ENCODE assay signal across 8 cellular contexts in genomic region chr2:184598313-184599053, GRCh38. TPM values are rescaled to one million over a fixed set of nuclear protein-coding genes. Genes with fewer than 3 reads are reported as not detected.
DNase-seq lines count a peak whose midpoint lies in the region; ATAC-seq, FAIRE-seq and TF ChIP-seq lines count a peak whose summit lies in the region.

Gene ZNF804A (plus strand): TSS chr2:184598529. CDS start chr2:184598960, 431 bp downstream.

- no peak for TF ChIP-seq RAD21 in IMR-90 (IDR thresholded peaks at IDR 0.05; ENCODE audit: low read length)

- in situ Hi-C loops in IMR-90 (cut with MboI; ENCODE audit: low sequenced_read_pairs): no loop called here

- peak within 1 kb of the TSS; percentile 80 for H4K5ac ChIP-seq in IMR-90 (ENCODE audit: low read depth, low read length)

- no peak for TF ChIP-seq CTCF in IMR-90 (conservative IDR thresholded peaks at IDR 0.05; ENCODE audit: low read depth, low read length)
- no peak for TF ChIP-seq CTCF in kidney epithelial cell (IDR thresholded peaks at IDR 0.05; ENCODE audit: insufficient read depth, low read length, poor library complexity, severe bottlenecking)

- peak within 1 kb of the TSS; percentile 51; the same call in 1 of the 3 replicates for H2BK15ac ChIP-seq in IMR-90 (ENCODE audit: low read depth, low read length)

- H3K27ac ChIP-seq in IMR-90 (ENCODE audit: insufficient read depth, low read length) (peak within 1 kb of the TSS; percentile 96), small intestine (ENCODE audit: low read depth in 1 of 2, low read length in 1 of 2) (peak within 1 kb of the TSS in 1 of 2 donors; percentile 73)

- H3K4me2 ChIP-seq in IMR-90 (ENCODE audit: low read depth, low read length): peak within 1 kb of the TSS; percentile 94

- BruUV-seq in IMR-90 (replicated peaks; lab: Mats Ljungman, UMichigan): no TSS peak

- peak; percentile 69 for TF ChIP-seq POLR2A in IMR-90 (IDR thresholded peaks at IDR 0.05; ENCODE audit: low read depth, low read length)

- H3K18ac ChIP-seq in IMR-90 (ENCODE audit: low read depth, low read length): peak within 1 kb of the TSS; percentile 98

- CTCF ChIA-PET in IMR-90 (lab: Yijun Ruan, JAX): interaction anchor here (0.9 to 1.1 kb wide), 2 partner anchors 10 to 13 kb away, joined by 3 to 4 read pairs; no protein-coding TSS in a partner anchor

- H2AK9ac ChIP-seq in IMR-90 (replicated peaks; ENCODE audit: low read depth, low read length, poor library complexity): peak within 1 kb of the TSS; percentile 60

- peak within 1 kb of the TSS; percentile 94 for H4K91ac ChIP-seq in IMR-90 (ENCODE audit: insufficient read depth, low read depth, low read length)

- H3K4me1 ChIP-seq in IMR-90 (ENCODE audit: control insufficient read depth, insufficient read depth, low read length): no peaks in the 10 kb centered on the region; the same call in 1 of the 2 replicates
- no peaks in the 10 kb centered on the region for H3K4me1 ChIP-seq in small intestine (ENCODE audit: control insufficient read depth in 2 of 2, insufficient read depth in 1 of 2, low read depth in 1 of 2, low read length in 1 of 2)

- peak within 1 kb of the TSS; percentile 80 to 81 for H4K8ac ChIP-seq in IMR-90 (ENCODE audit: low read depth in 2 of 2, low read length in 2 of 2)

- H2BK5ac ChIP-seq in IMR-90 (ENCODE audit: low read depth, low read length, poor library complexity, severe bottlenecking): peak within 1 kb of the TSS; percentile 98

- peak within 1 kb of the TSS; percentile 94 for H2BK120ac ChIP-seq in IMR-90 (ENCODE audit: low read depth, low read length)

- H2AFZ ChIP-seq in IMR-90 (replicated peaks; ENCODE audit: low read length, poor library complexity): peak within 1 kb of the TSS; percentile 84

- H3K79me1 ChIP-seq in IMR-90 (ENCODE audit: low read depth in 1 of 2, low read length in 2 of 2): peaks cover 3 to 8% of the 10 kb centered on the region in 2 experiments; a peak in 2 of 4 replicates

- no peak for FAIRE-seq in small intestine (lab: Jason Lieb, UNC)

- H3K4me3 ChIP-seq in IMR-90 (ENCODE audit: insufficient read depth, low read depth, low read length) (peak within 1 kb of the TSS; percentile 82), kidney epithelial cell (ENCODE audit: low read depth, low read length) (peak within 1 kb of the TSS; percentile 51), small intestine (ENCODE audit: low read depth in 1 of 2, low read length in 2 of 2) (peak within 1 kb of the TSS; percentile 36 to 71)

- ATAC-seq in GM21825 (IDR thresholded peaks at IDR 0.05; ENCODE audit: unreplicated experiment) (peak; percentile 78), IMR-90 (ENCODE audit: low read depth) (peak; percentile 60)

- H3K56ac ChIP-seq in IMR-90 (ENCODE audit: extremely low read depth, insufficient read depth, low read length): peak within 1 kb of the TSS; percentile 89

- no peaks in the 10 kb centered on the region for H3K36me3 ChIP-seq in IMR-90 (ENCODE audit: control insufficient read depth, insufficient read depth, low read length)
- no peaks in the 10 kb centered on the region for H3K36me3 ChIP-seq in kidney epithelial cell (ENCODE audit: control insufficient read depth, insufficient read depth, low read length)
- H3K36me3 ChIP-seq in small intestine (ENCODE audit: control insufficient read depth in 2 of 2, insufficient read depth in 2 of 2, low read length in 2 of 2): no peaks in the 10 kb centered on the region

- peak within 1 kb of the TSS; percentile 90 for H3K23ac ChIP-seq in IMR-90 (ENCODE audit: low read depth, low read length)

- dilution Hi-C loops in IMR-90 (cut with HindIII; ENCODE audit: low sequenced_read_pairs, unreplicated experiment): no loop called here

- H2AK5ac ChIP-seq in IMR-90 (ENCODE audit: low read depth, low read length): peak within 1 kb of the TSS; percentile 31

- H2BK20ac ChIP-seq in IMR-90 (ENCODE audit: low read depth, low read length): peak within 1 kb of the TSS; percentile 81

- H3K9ac ChIP-seq in IMR-90 (ENCODE audit: low read depth, low read length): peak within 1 kb of the TSS; percentile 88

- no peaks in the 10 kb centered on the region for H3K9me1 ChIP-seq in IMR-90 (ENCODE audit: insufficient read depth, low read length)

- peak; percentile 21 for DNase-seq in activated CD4-positive, alpha-beta T cell treated with anti-CD3 and anti-CD28 coated beads for 48 hours
- no peak for DNase-seq in activated CD4-positive, alpha-beta T cell treated with anti-CD3 and anti-CD28 coated beads for 4 hours
- peak; percentile 52 for DNase-seq in IMR-90
- DNase-seq in SHP77 (lab: John Stamatoyannopoulos, UW): peak; percentile 58 to 82
- peak; percentile 79 for DNase-seq in cerebellum (ENCODE audit: low spot score)
- no peak for DNase-seq in kidney epithelial cell (ENCODE audit: low read depth)
- peak; percentile 38 for DNase-seq in small intestine

- POLR2A ChIA-PET in IMR-90 (lab: Charles Lee; ENCODE audit: unreplicated experiment): interaction anchor here (0.7 kb wide), 1 partner anchor 15 kb away, joined by 3 read pairs; no protein-coding TSS in a partner anchor

- H3K4ac ChIP-seq in IMR-90 (ENCODE audit: low read depth, low read length): peak within 1 kb of the TSS; percentile 93

- intact Hi-C loops in IMR-90 (cut with micrococcal nuclease): no loop called here

- H3K27me3 ChIP-seq in IMR-90 (ENCODE audit: control insufficient read depth, insufficient read depth, low read length) (no peaks in the 10 kb centered on the region), kidney epithelial cell (ENCODE audit: control insufficient read depth, insufficient read depth, low read length) (peaks cover 4% of the 10 kb centered on the region), small intestine (ENCODE audit: control insufficient read depth in 2 of 2, insufficient read depth in 2 of 2, low read length in 2 of 2) (no peaks in the 10 kb centered on the region)

- no peaks in the 10 kb centered on the region for H4K20me1 ChIP-seq in IMR-90 (ENCODE audit: insufficient read depth, low read length)

- 0% methylated on average over 21 of the region's 88 CpGs; no CpG with 5 or more reads in 1 of the 2 experiments for WGBS in IMR-90 (ENCODE audit: extremely low coverage in 2 of 2, insufficient read length in 1 of 2), 2 experiments
- WGBS in small intestine, 3 donors: 1 to 2% (median 1%) methylated on average over 76 to 88 of the region's 88 CpGs

- H3K14ac ChIP-seq in IMR-90 (replicated peaks; ENCODE audit: low read depth, low read length): peak within 1 kb of the TSS; percentile 84

- no peaks in the 10 kb centered on the region for H3K9me3 ChIP-seq in IMR-90 (ENCODE audit: control insufficient read depth, insufficient read depth, low read length)
- H3K9me3 ChIP-seq in small intestine (ENCODE audit: control insufficient read depth, low read depth): no peaks in the 10 kb centered on the region

TF ChIP-seq in IMR-90, 13 proteins besides CTCF, POLR2A, EP300 and RAD21:
- TF ChIP-seq BHLHE40 (IDR thresholded peaks at IDR 0.05; ENCODE audit: low read depth, low read length) (no peak), NFE2L2 (IDR thresholded peaks at IDR 0.05; ENCODE audit: low read depth, low read length) (no peak), CEBPB (IDR thresholded peaks at IDR 0.05; ENCODE audit: low read depth, low read length) (peak; percentile 90), ELK1 (IDR thresholded peaks at IDR 0.05; ENCODE audit: borderline replicate concordance, low read depth, low read length) (no peak), RFX5 (IDR thresholded peaks at IDR 0.05; ENCODE audit: low read depth, low read length) (no peak), MAZ (IDR thresholded peaks at IDR 0.05; ENCODE audit: borderline replicate concordance, low read depth, low read length) (0 out of 2 replicates have a peak, but pooled peaks have one; percentile 2), MXI1 (IDR thresholded peaks at IDR 0.05; ENCODE audit: borderline replicate concordance, low read depth, low read length) (peak; percentile 15; the same call in 1 of the 2 replicates), CHD1 (IDR thresholded peaks at IDR 0.05; ENCODE audit: low read depth, low read length) (0 out of 2 replicates have a peak, but pooled peaks have one; percentile 28), MAFK (IDR thresholded peaks at IDR 0.05; ENCODE audit: low read depth, low read length) (no peak), FOS (IDR thresholded peaks at IDR 0.05; ENCODE audit: low read depth, low read length) (no peak), RCOR1 (IDR thresholded peaks at IDR 0.05; ENCODE audit: insufficient replicate concordance, low read length) (no peak), SMC3 (IDR thresholded peaks at IDR 0.05; ENCODE audit: low read depth, low read length) (no peak)
- TF ChIP-seq, protein P1, sequence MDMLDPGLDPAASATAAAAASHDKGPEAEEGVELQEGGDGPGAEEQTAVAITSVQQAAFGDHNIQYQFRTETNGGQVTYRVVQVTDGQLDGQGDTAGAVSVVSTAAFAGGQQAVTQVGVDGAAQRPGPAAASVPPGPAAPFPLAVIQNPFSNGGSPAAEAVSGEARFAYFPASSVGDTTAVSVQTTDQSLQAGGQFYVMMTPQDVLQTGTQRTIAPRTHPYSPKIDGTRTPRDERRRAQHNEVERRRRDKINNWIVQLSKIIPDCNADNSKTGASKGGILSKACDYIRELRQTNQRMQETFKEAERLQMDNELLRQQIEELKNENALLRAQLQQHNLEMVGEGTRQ (IDR thresholded peaks at IDR 0.05; ENCODE audit: low read depth, low read length): no peak

RNA-seq across cellular contexts. Expression of gene ZNF804A, which starts in this region (rescaled TPM):
- total RNA-seq in IMR-90 (2012; rRNA removed): 2.2 and 3.3 TPM in 2 replicates
- 2.7 and 2.9 TPM in 2 replicates for polyA plus RNA-seq in IMR-90 (2012; rRNA removed)
- polyA plus RNA-seq in IMR-90 (2012; cell fraction: cytosol; rRNA removed): 0.61 and 0.75 TPM in 2 replicates
- polyA plus RNA-seq in IMR-90 (2012; cell fraction: nucleus; rRNA removed; ENCODE audit: low replicate concordance): 0.84 and 2.3 TPM in 2 replicates
- 14.8 TPM for total RNA-seq in cerebellum
- total RNA-seq in kidney epithelial cell: not detected in 2 replicates
- under 1 TPM; 0.22 to 0.57 (median 0.54) TPM for polyA plus RNA-seq in small intestine

Comparison
In these comparisons a context has a peak if more than half of its experiments do, and no peak if none do; other contexts are left out.
1. DNase-seq: peak in activated CD4-positive, alpha-beta T cell treated with anti-CD3 and anti-CD28 coated beads for 48 hours (single experiment), IMR-90 (single experiment), SHP77 (2 of 2) and cerebellum (single experiment); none in activated CD4-positive, alpha-beta T cell treated with anti-CD3 and anti-CD28 coated beads for 4 hours (0 of 2) and kidney epithelial cell (single experiment).
2. Peak in DNase-seq and H3K4me3 ChIP-seq in small intestine; RNA of the gene not detected or under 1 TPM.
3. Peak in every context shown above with its lines, with median percentiles within 50 percentile points of each other: H3K4me3 ChIP-seq.